Comparison of ENCODE assay signal across 18 cellular contexts in the genomic region with DNA sequence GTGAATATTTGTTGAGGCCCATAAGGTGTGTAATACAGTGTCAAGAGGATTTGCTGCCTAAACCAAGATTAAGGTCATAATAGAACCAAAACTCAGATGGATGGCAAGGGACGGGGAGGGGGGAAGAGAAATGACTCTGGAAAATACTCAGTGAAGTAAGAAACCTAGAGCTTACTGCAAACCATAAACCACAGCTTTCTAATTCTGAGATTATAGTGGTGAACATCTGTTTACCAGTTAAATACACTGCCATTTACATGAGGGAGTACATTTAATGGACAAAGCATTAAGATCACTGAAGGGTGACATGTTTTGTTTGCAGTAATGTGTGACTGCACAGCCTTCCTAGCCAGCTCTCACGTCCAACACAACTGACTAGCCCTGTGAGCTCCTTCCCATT. TPM values are rescaled to one million over a fixed set of nuclear protein-coding genes. Genes with fewer than 3 reads are reported as not detected.
DNase-seq lines count a peak whose midpoint lies in the region; ATAC-seq and TF ChIP-seq lines count a peak whose summit lies in the region.
"Had no signal": no experiment of that assay in that cellular context is flagged by ENCODE, and none has a peak within 500 bp of the region (broad histone marks: within the 10 kb centered on the region; RNA-seq: fewer than 3 reads in every experiment).

No MANE protein-coding gene starts in this region.

- H3K27me3 Mint-ChIP-seq in WTC11 (ENCODE audit: low read depth), result peaks cover 80% of the 10 kb centered on the region

- peak; percentile 6 for DNase-seq in SHP77 treated with DMSO at 0.1 percent for 48 hours (lab: John Stamatoyannopoulos, UW)
- no peak for DNase-seq in SHP77 (lab: John Stamatoyannopoulos, UW)
- peak; percentile 84 for DNase-seq in NCI-H524 treated with DMSO at 0.1 percent for 48 hours (lab: John Stamatoyannopoulos, UW)
- DNase-seq in renal cortical epithelial cell (ENCODE audit: low read depth), result peak; percentile 64
- no peak for DNase-seq in CD1c-positive myeloid dendritic cell (ENCODE audit: extremely low spot score)
- no peak for DNase-seq in OCI-M1 (lab: John Stamatoyannopoulos, UW)
- no peak for DNase-seq in WTC11 (ENCODE audit: low spot score)
- DNase-seq: activated CD8-positive, alpha-beta T cell treated with anti-CD3 and anti-CD28 coated beads for 36 hours; activated effector memory CD4-positive, alpha-beta T cell treated with Interleukin-2 at 50 U/mL for 16 hours; amygdala; foreskin melanocyte; NCI-H2227 treated with DMSO at 0.1 percent for 48 hours; small intestine; stimulated activated naive CD4-positive, alpha-beta T cell; upper lobe of left lung had no signal

- POLR2A ChIA-PET in WTC11 (lab: Charles Lee), result interaction anchor here (0.6 to 0.7 kb wide), 2 partner anchors 35 to 428 kb away, joined by 3 to 7 read pairs; no protein-coding TSS in a partner anchor

- no peak overlapping the region for H3K4me3 Mint-ChIP-seq in WTC11
- H3K4me3 Mint-ChIP-seq: activated CD8-positive, alpha-beta T cell treated with anti-CD3 and anti-CD28 coated beads for 36 hours had no signal

- H3K36me3 Mint-ChIP-seq in WTC11, result no peaks in the 10 kb centered on the region

- TF ChIP-seq CTCF in WTC11 (IDR thresholded peaks at IDR 0.05), result no peak

- peak; percentile 62 for ATAC-seq in HG03039 (IDR thresholded peaks at IDR 0.05; ENCODE audit: unreplicated experiment)
- no peak for ATAC-seq in WTC11
- ATAC-seq: activated CD8-positive, alpha-beta T cell treated with anti-CD3 and anti-CD28 coated beads for 36 hours had no signal

- peaks cover 21% of the 10 kb centered on the region for H3K4me1 Mint-ChIP-seq in WTC11

- CTCF ChIA-PET in WTC11 (lab: Charles Lee), result no interaction called here

- H3K27ac Mint-ChIP-seq in WTC11, result no peak overlapping the region
- H3K27ac Mint-ChIP-seq: activated CD8-positive, alpha-beta T cell treated with anti-CD3 and anti-CD28 coated beads for 36 hours had no signal

- no peaks in the 10 kb centered on the region for H3K9me3 Mint-ChIP-seq in WTC11
- H3K9me3 Mint-ChIP-seq: activated CD8-positive, alpha-beta T cell treated with anti-CD3 and anti-CD28 coated beads for 36 hours had no signal

TF ChIP-seq in WTC11, 78 proteins besides CTCF, POLR2A, EP300 and RAD21:
- TF ChIP-seq, protein P1, sequence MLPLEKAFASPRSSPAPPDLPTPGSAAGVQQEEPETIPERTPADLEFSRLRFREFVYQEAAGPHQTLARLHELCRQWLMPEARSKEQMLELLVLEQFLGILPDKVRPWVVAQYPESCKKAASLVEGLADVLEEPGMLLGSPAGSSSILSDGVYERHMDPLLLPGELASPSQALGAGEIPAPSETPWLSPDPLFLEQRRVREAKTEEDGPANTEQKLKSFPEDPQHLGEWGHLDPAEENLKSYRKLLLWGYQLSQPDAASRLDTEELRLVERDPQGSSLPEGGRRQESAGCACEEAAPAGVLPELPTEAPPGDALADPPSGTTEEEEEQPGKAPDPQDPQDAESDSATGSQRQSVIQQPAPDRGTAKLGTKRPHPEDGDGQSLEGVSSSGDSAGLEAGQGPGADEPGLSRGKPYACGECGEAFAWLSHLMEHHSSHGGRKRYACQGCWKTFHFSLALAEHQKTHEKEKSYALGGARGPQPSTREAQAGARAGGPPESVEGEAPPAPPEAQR (CRISPR knock-in tag; IDR thresholded peaks at IDR 0.05), result no peak
- no peak for TF ChIP-seq AR (CRISPR knock-in tag; IDR thresholded peaks at IDR 0.05)
- no peak for TF ChIP-seq ZNF232 (CRISPR knock-in tag; IDR thresholded peaks at IDR 0.05)
- no peak for TF ChIP-seq E2F1 (CRISPR knock-in tag; IDR thresholded peaks at IDR 0.05)
- no peak for TF ChIP-seq ZNF423 (CRISPR knock-in tag; IDR thresholded peaks at IDR 0.05)
- TF ChIP-seq, protein P2, sequence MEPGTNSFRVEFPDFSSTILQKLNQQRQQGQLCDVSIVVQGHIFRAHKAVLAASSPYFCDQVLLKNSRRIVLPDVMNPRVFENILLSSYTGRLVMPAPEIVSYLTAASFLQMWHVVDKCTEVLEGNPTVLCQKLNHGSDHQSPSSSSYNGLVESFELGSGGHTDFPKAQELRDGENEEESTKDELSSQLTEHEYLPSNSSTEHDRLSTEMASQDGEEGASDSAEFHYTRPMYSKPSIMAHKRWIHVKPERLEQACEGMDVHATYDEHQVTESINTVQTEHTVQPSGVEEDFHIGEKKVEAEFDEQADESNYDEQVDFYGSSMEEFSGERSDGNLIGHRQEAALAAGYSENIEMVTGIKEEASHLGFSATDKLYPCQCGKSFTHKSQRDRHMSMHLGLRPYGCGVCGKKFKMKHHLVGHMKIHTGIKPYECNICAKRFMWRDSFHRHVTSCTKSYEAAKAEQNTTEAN (CRISPR knock-in tag; IDR thresholded peaks at IDR 0.05), result no peak
- no peak for TF ChIP-seq ZNF671 (CRISPR knock-in tag; IDR thresholded peaks at IDR 0.05)
- no peak for TF ChIP-seq KAT7 (CRISPR knock-in tag; IDR thresholded peaks at IDR 0.05; ENCODE audit: borderline replicate concordance)
- TF ChIP-seq, protein P3, sequence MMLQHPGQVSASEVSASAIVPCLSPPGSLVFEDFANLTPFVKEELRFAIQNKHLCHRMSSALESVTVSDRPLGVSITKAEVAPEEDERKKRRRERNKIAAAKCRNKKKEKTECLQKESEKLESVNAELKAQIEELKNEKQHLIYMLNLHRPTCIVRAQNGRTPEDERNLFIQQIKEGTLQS (CRISPR knock-in tag; conservative IDR thresholded peaks at IDR 0.05), result no peak
- TF ChIP-seq USF2 (CRISPR knock-in tag; IDR thresholded peaks at IDR 0.05), result no peak
- TF ChIP-seq FOXJ3 (CRISPR knock-in tag; IDR thresholded peaks at IDR 0.05; ENCODE audit: borderline replicate concordance), result no peak
- no peak for TF ChIP-seq NFE2L1 (CRISPR knock-in tag; IDR thresholded peaks at IDR 0.05)
- TF ChIP-seq ATF2 (CRISPR knock-in tag; IDR thresholded peaks at IDR 0.05; ENCODE audit: borderline replicate concordance, low read depth), result no peak
- no peak for TF ChIP-seq RELA (CRISPR knock-in tag; IDR thresholded peaks at IDR 0.05; ENCODE audit: borderline replicate concordance)
- TF ChIP-seq ETV6 (CRISPR knock-in tag; IDR thresholded peaks at IDR 0.05), result no peak
- TF ChIP-seq ESRRA (CRISPR knock-in tag; IDR thresholded peaks at IDR 0.05; ENCODE audit: borderline replicate concordance), result no peak
- no peak for TF ChIP-seq OVOL2 (CRISPR knock-in tag; IDR thresholded peaks at IDR 0.05; ENCODE audit: borderline replicate concordance)
- TF ChIP-seq RORB (CRISPR knock-in tag; IDR thresholded peaks at IDR 0.05), result no peak

RNA-seq across cellular contexts. Expression of gene EVX2, which starts 19.8 kb away (rescaled TPM):
- total RNA-seq in renal cortical epithelial cell (not detected in 2 replicates), WTC11 (2021) (0.05 TPM in 1 of 3 replicates, not detected in the others)
- total RNA-seq: activated CD8-positive, alpha-beta T cell treated with anti-CD3 and anti-CD28 coated beads for 36 hours; lower leg skin; myocyte; upper lobe of left lung had no signal

RNA-seq across cellular contexts. Expression of gene HOXD13, which starts 28.6 kb away (rescaled TPM):
- not detected in 2 replicates for total RNA-seq in renal cortical epithelial cell
- total RNA-seq in WTC11 (2021), result not detected in 3 replicates
- total RNA-seq: activated CD8-positive, alpha-beta T cell treated with anti-CD3 and anti-CD28 coated beads for 36 hours; myocyte; upper lobe of left lung had no signal

RNA-seq across cellular contexts. Expression of gene HOXD12, which starts 35.6 kb away (rescaled TPM):
- total RNA-seq in renal cortical epithelial cell (not detected in 2 replicates), WTC11 (2021) (0.17 TPM in 1 of 3 replicates, not detected in the others)
- total RNA-seq: activated CD8-positive, alpha-beta T cell treated with anti-CD3 and anti-CD28 coated beads for 36 hours; myocyte; upper lobe of left lung had no signal

RNA-seq across cellular contexts. Expression of gene HOXD11, which starts 43.1 kb away (rescaled TPM):
- total RNA-seq in renal cortical epithelial cell (4.7 and 10.5 TPM in 2 replicates), WTC11 (2021) (not detected in 3 replicates)
- total RNA-seq: activated CD8-positive, alpha-beta T cell treated with anti-CD3 and anti-CD28 coated beads for 36 hours; myocyte; upper lobe of left lung had no signal

RNA-seq across cellular contexts. Expression of gene HOXD10, which starts 52.6 kb away (rescaled TPM):
- total RNA-seq in renal cortical epithelial cell (3.3 and 33.5 TPM in 2 replicates), WTC11 (2021) (not detected in 3 replicates)
- total RNA-seq: activated CD8-positive, alpha-beta T cell treated with anti-CD3 and anti-CD28 coated beads for 36 hours; myocyte had no signal

Comparison
In these comparisons a context has a peak if more than half of its experiments do, and no peak if none do; other contexts are left out.
1. DNase-seq: peak in SHP77 treated with DMSO at 0.1 percent for 48 hours (single experiment), NCI-H524 treated with DMSO at 0.1 percent for 48 hours (single experiment) and renal cortical epithelial cell (single experiment); none in SHP77 (0 of 2), CD1c-positive myeloid dendritic cell (single experiment), OCI-M1 (single experiment) and WTC11 (single experiment).